Comparison of ENCODE assay signal across 8 cellular contexts in genomic region chr1:26035959-26036755, GRCh38.
DNase-seq lines count a peak whose midpoint lies in the region; ATAC-seq and TF ChIP-seq lines count a peak whose summit lies in the region.

No MANE protein-coding gene starts in this region.

- H3K4me1 ChIP-seq in mucosa of rectum (ENCODE audit: control insufficient read depth in 2 of 2, insufficient read depth in 2 of 2, low read length in 2 of 2): peaks cover 11 to 13% of the 10 kb centered on the region in 2 donors

- TF ChIP-seq CTCF in C4-2B (conservative IDR thresholded peaks at IDR 0.05): peak; percentile 89

- H3K27ac ChIP-seq in C4-2B (peak overlapping the region; percentile 44), mucosa of rectum (ENCODE audit: low read depth in 2 of 2, low read length in 2 of 2) (peak overlapping the region; percentile 57 to 67)

- no peaks in the 10 kb centered on the region for H3K9me3 ChIP-seq in mucosa of rectum (ENCODE audit: control insufficient read depth in 2 of 2, low read length in 2 of 2)

- peak overlapping the region; percentile 84 to 85 for H3K4me3 ChIP-seq in mucosa of rectum (ENCODE audit: low read length in 2 of 2)

- DNase-seq in GM19238 (ENCODE audit: insufficient read length, low spot score): peak; percentile 87
- peak; percentile 56 for DNase-seq in NOMO-1 treated with DMSO at 0.1 percent for 48 hours (lab: John Stamatoyannopoulos, UW; ENCODE audit: unreplicated experiment)
- DNase-seq in activated T-cell treated with anti-CD3 and anti-CD28 coated beads, Interleukin-2, amount 50 U/mL, for 1 hour: peak; percentile 85
- peak; percentile 76 to 90 for DNase-seq in erythroblast (lab: John Stamatoyannopoulos, UW)
- peak; percentile 68 for DNase-seq in stimulated activated CD8-positive, alpha-beta memory T cell treated with anti-CD3 and anti-CD28 coated beads, Interleukin-4, amount 100 ng/mL, for 24 hours (ENCODE audit: low read depth)

- no peaks in the 10 kb centered on the region for H3K36me3 ChIP-seq in mucosa of rectum (ENCODE audit: control insufficient read depth in 2 of 2, insufficient read depth in 2 of 2, low read length in 2 of 2)

- H3K9ac ChIP-seq in mucosa of rectum (ENCODE audit: low read depth in 1 of 2, low read length in 2 of 2): peak overlapping the region; percentile 74 to 82

- H3K27me3 ChIP-seq in mucosa of rectum (ENCODE audit: control insufficient read depth in 2 of 2, insufficient read depth in 2 of 2, low read length in 2 of 2): peaks cover 5 to 8% of the 10 kb centered on the region in 2 donors

- TF ChIP-seq POLR2A in erythroblast (IDR thresholded peaks at IDR 0.05; ENCODE audit: low read length): no peak

- peak; percentile 44 for ATAC-seq in HG03378 (IDR thresholded peaks at IDR 0.05; ENCODE audit: unreplicated experiment)

Comparison
In these comparisons a context has a peak if more than half of its experiments do, and no peak if none do; other contexts are left out.
1. Peak in every context shown above with its lines: DNase-seq, ATAC-seq, H3K4me3 ChIP-seq and H3K27ac ChIP-seq.